ENCODE assay signal across 8 cellular contexts in the genomic region with DNA sequence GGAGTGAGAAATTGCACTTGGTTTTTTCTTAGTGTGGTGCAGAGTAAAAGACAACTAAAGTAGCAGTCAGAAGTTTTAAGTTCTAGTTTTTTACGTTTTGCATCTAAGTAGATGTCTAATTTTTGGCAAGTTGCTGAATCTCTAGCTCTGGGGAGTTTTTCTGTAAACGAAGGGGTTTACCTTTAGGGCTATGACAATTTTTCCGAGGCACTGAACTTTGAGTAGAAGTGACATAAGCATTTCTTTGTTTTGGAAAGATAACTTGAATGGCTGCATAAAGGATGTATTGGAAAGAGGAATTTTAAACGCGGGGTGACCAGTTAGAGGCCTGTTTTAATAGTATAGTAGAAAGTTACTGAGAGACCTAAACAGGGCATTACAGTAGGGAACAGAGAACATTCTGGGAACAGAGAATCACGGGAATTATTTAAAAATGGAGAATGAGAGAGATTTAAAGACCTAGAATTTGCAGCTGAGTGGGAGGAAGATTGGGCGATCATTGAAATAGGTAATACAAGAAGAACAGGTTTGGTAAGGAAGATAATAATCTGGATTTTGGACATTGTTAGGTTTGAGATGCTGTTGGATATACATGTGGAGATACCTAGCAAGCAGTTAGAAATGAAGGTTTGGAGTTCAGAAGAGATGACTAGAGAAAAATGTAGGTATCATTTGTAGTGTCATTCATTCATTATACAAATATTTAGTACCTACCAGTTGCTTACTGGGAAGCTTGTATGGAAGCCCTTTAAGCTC. TPM values are rescaled to one million over a fixed set of nuclear protein-coding genes. Genes with fewer than 3 reads are reported as not detected.
A peak's percentile ranks its signal among the peaks of the same experiment; 100 is the strongest.
DNase-seq lines count a peak whose midpoint lies in the region; ATAC-seq and TF ChIP-seq lines count a peak whose summit lies in the region.

No MANE protein-coding gene starts in this region.

- no peaks in the 10 kb centered on the region for H3K27me3 ChIP-seq in hepatocyte
- H3K27me3 ChIP-seq in stomach = no peaks in the 10 kb centered on the region

- H3K79me2 ChIP-seq in hepatocyte = peaks cover 73% of the 10 kb centered on the region

- POLR2A ChIA-PET in WTC11 (lab: Charles Lee) = interaction anchor here (1.5 to 1.6 kb wide), 2 partner anchors 62 to 128 kb away, joined by 4 to 5 read pairs; a partner anchor contains a TSS

- TF ChIP-seq CTCF in WTC11 (IDR thresholded peaks at IDR 0.05) (no peak), hepatocyte (IDR thresholded peaks at IDR 0.05; ENCODE audit: poor library complexity) (no peak), stomach (IDR thresholded peaks at IDR 0.05) (no peak)

- DNase-seq in NOMO-1 treated with DMSO at 0.1 percent for 48 hours (lab: John Stamatoyannopoulos, UW; ENCODE audit: unreplicated experiment) (peak; percentile 3), NOMO-1 treated with dmso at 0.1 percent for 144 hours (lab: John Stamatoyannopoulos, UW; ENCODE audit: unreplicated experiment) (no peak), WTC11 (ENCODE audit: low spot score) (no peak), hepatocyte (ENCODE audit: low spot score) (no peak), stomach (no peak), cortex of kidney (lab: John Stamatoyannopoulos, UW) (no peak), hypothalamus (lab: John Stamatoyannopoulos, UW) (no peak), MV-4-11 (lab: John Stamatoyannopoulos, UW) (no peak)

- H3K36me3 ChIP-seq in hepatocyte (replicated peaks; ENCODE audit: insufficient read depth, low read depth) (no peaks in the 10 kb centered on the region), stomach (peaks cover 0 to 12% (median 4%) of the 10 kb centered on the region in 4 donors)

- no peaks in the 10 kb centered on the region for H3K9me3 ChIP-seq in hepatocyte (ENCODE audit: low read depth)
- H3K9me3 ChIP-seq in stomach = no peaks in the 10 kb centered on the region

- peak overlapping the region; percentile 88 for H3K4me3 Mint-ChIP-seq in WTC11

- H3K4me3 ChIP-seq in hepatocyte (peak overlapping the region; percentile 74), stomach (peak overlapping the region; percentile 78 to 86 (median 82))

- H3K27ac ChIP-seq in hepatocyte (peak overlapping the region; percentile 94), stomach (peak overlapping the region in 4 of 5 donors; percentile 88 to 99 (median 94))

- peak overlapping the region; percentile 57 for H3K27ac Mint-ChIP-seq in WTC11

- no peak overlapping the region for H2AFZ ChIP-seq in hepatocyte

- H3K4me2 ChIP-seq in hepatocyte = peak overlapping the region; percentile 81

- TF ChIP-seq POLR2A in stomach (IDR thresholded peaks at IDR 0.05) = no peak

- no peaks in the 10 kb centered on the region for H3K9me3 Mint-ChIP-seq in WTC11

- peaks cover 20% of the 10 kb centered on the region for H3K4me1 Mint-ChIP-seq in WTC11

- CTCF ChIA-PET in WTC11 (lab: Charles Lee) = interaction anchor here (0.8 to 2.2 kb wide), 3 partner anchors 62 to 159 kb away, joined by 3 to 9 read pairs (median 8); a partner anchor contains a TSS

- ATAC-seq in WTC11 = no peak

- H4K20me1 ChIP-seq in hepatocyte (ENCODE audit: insufficient read depth, poor library complexity, severe bottlenecking) = peaks cover 39% of the 10 kb centered on the region

- peaks cover 16% of the 10 kb centered on the region for H3K4me1 ChIP-seq in hepatocyte (ENCODE audit: insufficient read depth)
- H3K4me1 ChIP-seq in stomach = peaks cover 21 to 63% (median 37%) of the 10 kb centered on the region in 4 donors

- no peaks in the 10 kb centered on the region for H3K27me3 Mint-ChIP-seq in WTC11 (ENCODE audit: low read depth)

- intact Hi-C loops in stomach (cut with DNase I; ENCODE audit: low total_unique reads) = no loop called here

- peaks cover 7% of the 10 kb centered on the region for H3K36me3 Mint-ChIP-seq in WTC11

- TF ChIP-seq EP300 in stomach (IDR thresholded peaks at IDR 0.05) = no peak

- no peaks in the 10 kb centered on the region for H3K9me2 ChIP-seq in hepatocyte (replicated peaks; ENCODE audit: insufficient read depth)

- 39% methylated on average over 7 of the region's 7 CpGs for WGBS in hepatocyte (ENCODE audit: low lambda C conversion rate, missing lambda C conversion rate)
- WGBS in stomach, 5 donors = 14 to 22% (median 18%) methylated on average over 7 of the region's 7 CpGs

TF ChIP-seq in WTC11, 78 proteins besides CTCF, POLR2A, EP300 and RAD21 (continues in another document):
- TF ChIP-seq, protein P1, sequence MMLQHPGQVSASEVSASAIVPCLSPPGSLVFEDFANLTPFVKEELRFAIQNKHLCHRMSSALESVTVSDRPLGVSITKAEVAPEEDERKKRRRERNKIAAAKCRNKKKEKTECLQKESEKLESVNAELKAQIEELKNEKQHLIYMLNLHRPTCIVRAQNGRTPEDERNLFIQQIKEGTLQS (CRISPR knock-in tag; conservative IDR thresholded peaks at IDR 0.05) = no peak
- TF ChIP-seq ZNF396 (CRISPR knock-in tag; IDR thresholded peaks at IDR 0.05; ENCODE audit: borderline replicate concordance) (no peak), NR1H2 (CRISPR knock-in tag; IDR thresholded peaks at IDR 0.05) (no peak), HMGA2 (CRISPR knock-in tag; IDR thresholded peaks at IDR 0.05) (no peak), ELF4 (CRISPR knock-in tag; IDR thresholded peaks at IDR 0.05; ENCODE audit: low read depth) (no peak), ZNF317 (CRISPR knock-in tag; IDR thresholded peaks at IDR 0.05; ENCODE audit: borderline replicate concordance, low read depth) (no peak), TEAD4 (CRISPR knock-in tag; IDR thresholded peaks at IDR 0.05) (no peak), SMAD3 (CRISPR knock-in tag; IDR thresholded peaks at IDR 0.05; ENCODE audit: borderline replicate concordance) (no peak), ZNF121 (CRISPR knock-in tag; IDR thresholded peaks at IDR 0.05) (no peak), TCF7 (CRISPR knock-in tag; IDR thresholded peaks at IDR 0.05; ENCODE audit: low read depth) (no peak), JUN (CRISPR knock-in tag; IDR thresholded peaks at IDR 0.05) (no peak), CBFB (CRISPR knock-in tag; IDR thresholded peaks at IDR 0.05; ENCODE audit: low read depth) (no peak), SP1 (CRISPR knock-in tag; conservative IDR thresholded peaks at IDR 0.05) (no peak)
- TF ChIP-seq, protein P2, sequence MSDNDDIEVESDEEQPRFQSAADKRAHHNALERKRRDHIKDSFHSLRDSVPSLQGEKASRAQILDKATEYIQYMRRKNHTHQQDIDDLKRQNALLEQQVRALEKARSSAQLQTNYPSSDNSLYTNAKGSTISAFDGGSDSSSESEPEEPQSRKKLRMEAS (CRISPR knock-in tag; IDR thresholded peaks at IDR 0.05) = no peak
- TF ChIP-seq, protein P3, sequence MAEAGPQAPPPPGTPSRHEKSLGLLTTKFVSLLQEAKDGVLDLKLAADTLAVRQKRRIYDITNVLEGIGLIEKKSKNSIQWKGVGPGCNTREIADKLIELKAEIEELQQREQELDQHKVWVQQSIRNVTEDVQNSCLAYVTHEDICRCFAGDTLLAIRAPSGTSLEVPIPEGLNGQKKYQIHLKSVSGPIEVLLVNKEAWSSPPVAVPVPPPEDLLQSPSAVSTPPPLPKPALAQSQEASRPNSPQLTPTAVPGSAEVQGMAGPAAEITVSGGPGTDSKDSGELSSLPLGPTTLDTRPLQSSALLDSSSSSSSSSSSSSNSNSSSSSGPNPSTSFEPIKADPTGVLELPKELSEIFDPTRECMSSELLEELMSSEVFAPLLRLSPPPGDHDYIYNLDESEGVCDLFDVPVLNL (CRISPR knock-in tag; IDR thresholded peaks at IDR 0.05; ENCODE audit: borderline replicate concordance, low read depth) = no peak
- TF ChIP-seq, protein P4, sequence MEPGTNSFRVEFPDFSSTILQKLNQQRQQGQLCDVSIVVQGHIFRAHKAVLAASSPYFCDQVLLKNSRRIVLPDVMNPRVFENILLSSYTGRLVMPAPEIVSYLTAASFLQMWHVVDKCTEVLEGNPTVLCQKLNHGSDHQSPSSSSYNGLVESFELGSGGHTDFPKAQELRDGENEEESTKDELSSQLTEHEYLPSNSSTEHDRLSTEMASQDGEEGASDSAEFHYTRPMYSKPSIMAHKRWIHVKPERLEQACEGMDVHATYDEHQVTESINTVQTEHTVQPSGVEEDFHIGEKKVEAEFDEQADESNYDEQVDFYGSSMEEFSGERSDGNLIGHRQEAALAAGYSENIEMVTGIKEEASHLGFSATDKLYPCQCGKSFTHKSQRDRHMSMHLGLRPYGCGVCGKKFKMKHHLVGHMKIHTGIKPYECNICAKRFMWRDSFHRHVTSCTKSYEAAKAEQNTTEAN (CRISPR knock-in tag; IDR thresholded peaks at IDR 0.05) = no peak
- TF ChIP-seq, protein P5, sequence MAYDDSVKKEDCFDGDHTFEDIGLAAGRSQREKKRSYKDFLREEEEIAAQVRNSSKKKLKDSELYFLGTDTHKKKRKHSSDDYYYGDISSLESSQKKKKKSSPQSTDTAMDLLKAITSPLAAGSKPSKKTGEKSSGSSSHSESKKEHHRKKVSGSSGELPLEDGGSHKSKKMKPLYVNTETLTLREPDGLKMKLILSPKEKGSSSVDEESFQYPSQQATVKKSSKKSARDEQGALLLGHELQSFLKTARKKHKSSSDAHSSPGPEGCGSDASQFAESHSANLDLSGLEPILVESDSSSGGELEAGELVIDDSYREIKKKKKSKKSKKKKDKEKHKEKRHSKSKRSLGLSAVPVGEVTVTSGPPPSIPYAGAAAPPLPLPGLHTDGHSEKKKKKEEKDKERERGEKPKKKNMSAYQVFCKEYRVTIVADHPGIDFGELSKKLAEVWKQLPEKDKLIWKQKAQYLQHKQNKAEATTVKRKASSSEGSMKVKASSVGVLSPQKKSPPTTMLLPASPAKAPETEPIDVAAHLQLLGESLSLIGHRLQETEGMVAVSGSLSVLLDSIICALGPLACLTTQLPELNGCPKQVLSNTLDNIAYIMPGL (CRISPR knock-in tag; IDR thresholded peaks at IDR 0.05) = no peak

RNA-seq across cellular contexts. Expression of a gene that starts 1.2 kb away (rescaled TPM):
- total RNA-seq in WTC11 (2021) = 19.3 to 21.0 TPM (median 20.5 TPM) in 3 replicates
- total RNA-seq in hepatocyte = 61.7 and 70.4 TPM in 2 replicates
- 32.9 and 42.1 TPM in 2 replicates for polyA plus RNA-seq in hepatocyte
- 100 to 1,000 TPM in 1 of 5 donors, 10 to 100 TPM in 4; 44.8 to 183 (median 58.8) TPM for total RNA-seq in stomach
- 10 to 100 TPM; 21.4 to 35.4 (median 25.7) TPM for polyA plus RNA-seq in stomach

RNA-seq across cellular contexts. Expression of a gene that starts 36.3 kb away (rescaled TPM):
- total RNA-seq in WTC11 (2021) (20.7 to 23.6 TPM (median 22.1 TPM) in 3 replicates), hepatocyte (8.3 and 11.7 TPM in 2 replicates), stomach (10 to 100 TPM in 1 of 5 donors, 1 to 10 TPM in 3, under 1 TPM in 1; 0.58 to 17.0 (median 7.7) TPM)
- polyA plus RNA-seq in hepatocyte (7.1 and 7.4 TPM in 2 replicates), stomach (1 to 10 TPM; 4.5 to 5.5 (median 4.7) TPM)
